17 cellular contexts compared by ENCODE assay signal in the genomic region with DNA sequence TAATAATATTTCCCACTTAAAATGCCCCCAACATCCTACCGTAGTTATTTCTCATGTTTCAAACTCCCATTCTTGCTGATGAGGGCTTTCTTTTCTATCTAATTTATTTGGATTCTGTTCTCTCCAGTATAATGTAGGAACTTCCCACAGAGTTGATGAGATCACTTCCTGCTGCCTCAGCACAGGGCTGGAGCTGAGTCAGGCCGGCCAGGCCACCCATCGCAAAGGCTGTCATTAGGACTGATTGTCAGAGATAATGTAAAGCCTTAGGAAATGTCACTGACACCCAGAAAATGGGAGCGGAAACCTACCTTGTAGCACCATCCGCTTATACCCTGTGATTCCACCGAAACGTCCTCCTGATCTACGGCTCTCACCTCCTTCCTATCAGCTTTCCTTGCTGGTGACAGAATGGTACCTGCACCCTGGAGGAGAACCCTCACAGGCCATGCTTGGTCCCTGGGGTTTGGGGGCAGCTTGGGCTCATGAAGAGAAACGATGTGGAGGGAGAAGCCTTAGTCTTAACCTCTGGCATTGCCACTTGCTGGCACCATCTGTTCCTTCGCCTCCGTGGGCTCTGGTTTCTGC.
A peak's percentile ranks its signal among the peaks of the same experiment; 100 is the strongest.
DNase-seq lines count a peak whose midpoint lies in the region; ATAC-seq and TF ChIP-seq lines count a peak whose summit lies in the region.
"Had no signal": no experiment of that assay in that cellular context is flagged by ENCODE, and none has a peak within 500 bp of the region (broad histone marks: within the 10 kb centered on the region; RNA-seq: fewer than 3 reads in every experiment).

No MANE protein-coding gene starts in this region.

- no peaks in the 10 kb centered on the region for H3K27me3 Mint-ChIP-seq in dendritic cell treated with granulocyte-macrophage colony-stimulating factor and Interleukin-4, amounts not matched to agents 40 ng/mL and 50 ng/mL, for 4 days

- H4K20me1 ChIP-seq in smooth muscle cell (ENCODE audit: low read depth) = no peaks in the 10 kb centered on the region

- H3K27me3 ChIP-seq in smooth muscle cell (ENCODE audit: low read depth) (no peaks in the 10 kb centered on the region), uterus (no peaks in the 10 kb centered on the region)
- H3K27me3 ChIP-seq: heart right ventricle had no signal

- no peaks in the 10 kb centered on the region for H3K79me2 ChIP-seq in smooth muscle cell (ENCODE audit: low read depth)

- H3K4me3 ChIP-seq in smooth muscle cell = no peak overlapping the region
- H3K4me3 ChIP-seq in uterus = no peak overlapping the region
- H3K4me3 ChIP-seq: heart right ventricle, psoas muscle had no signal

- H3K4me1 ChIP-seq in smooth muscle cell (ENCODE audit: low read depth) (no peaks in the 10 kb centered on the region), uterus (no peaks in the 10 kb centered on the region)

- no peak overlapping the region for H3K4me3 Mint-ChIP-seq in dendritic cell treated with granulocyte-macrophage colony-stimulating factor and Interleukin-4, amounts not matched to agents 40 ng/mL and 50 ng/mL, for 4 days
- H3K4me3 Mint-ChIP-seq: activated T-cell treated with anti-CD3 and anti-CD28 coated beads, Interleukin-2, amount 50 U/mL, for 4 hours; CD8-positive, alpha-beta T cell had no signal

- 68% methylated on average over 11 of the region's 11 CpGs for WGBS in smooth muscle cell (ENCODE audit: low lambda C conversion rate)

- no peak for ATAC-seq in GM21786 (IDR thresholded peaks at IDR 0.05; ENCODE audit: unreplicated experiment)
- no peak for ATAC-seq in activated naive CD4-positive, alpha-beta T cell treated with anti-CD3 and anti-CD28 coated beads, Interleukin-2, amount 50 U/mL, for 72 hours
- ATAC-seq: activated T-cell treated with anti-CD3 and anti-CD28 coated beads, Interleukin-2, amount 50 U/mL, for 4 hours; CD8-positive, alpha-beta T cell; psoas muscle had no signal

- H2AFZ ChIP-seq in smooth muscle cell (ENCODE audit: low read depth) = no peak overlapping the region

- H3K36me3 Mint-ChIP-seq in dendritic cell treated with granulocyte-macrophage colony-stimulating factor and Interleukin-4, amounts not matched to agents 40 ng/mL and 50 ng/mL, for 4 days (ENCODE audit: low read depth) = no peaks in the 10 kb centered on the region
- H3K36me3 Mint-ChIP-seq in activated naive CD4-positive, alpha-beta T cell treated with anti-CD3 and anti-CD28 coated beads, Interleukin-2, amount 50 U/mL, for 72 hours = no peaks in the 10 kb centered on the region
- H3K36me3 Mint-ChIP-seq: CD8-positive, alpha-beta T cell had no signal

- H3K9me3 Mint-ChIP-seq in dendritic cell treated with granulocyte-macrophage colony-stimulating factor and Interleukin-4, amounts not matched to agents 40 ng/mL and 50 ng/mL, for 4 days = no peaks in the 10 kb centered on the region
- H3K9me3 Mint-ChIP-seq in activated naive CD4-positive, alpha-beta T cell treated with anti-CD3 and anti-CD28 coated beads, Interleukin-2, amount 50 U/mL, for 72 hours = no peaks in the 10 kb centered on the region
- H3K9me3 Mint-ChIP-seq: activated T-cell treated with anti-CD3 and anti-CD28 coated beads, Interleukin-2, amount 50 U/mL, for 4 hours; CD8-positive, alpha-beta T cell had no signal

- no peaks in the 10 kb centered on the region for H3F3A ChIP-seq in smooth muscle cell (ENCODE audit: low read depth)

- peak overlapping the region; percentile 63 for H3K27ac ChIP-seq in smooth muscle cell (ENCODE audit: low read depth)
- H3K27ac ChIP-seq in uterus = no peak overlapping the region
- H3K27ac ChIP-seq: epithelial cell of prostate, heart right ventricle, psoas muscle had no signal

- no peak overlapping the region for H3K4me2 ChIP-seq in smooth muscle cell

- peak overlapping the region; percentile 63 for H3K27ac Mint-ChIP-seq in dendritic cell treated with granulocyte-macrophage colony-stimulating factor and Interleukin-4, amounts not matched to agents 40 ng/mL and 50 ng/mL, for 4 days
- H3K27ac Mint-ChIP-seq in activated naive CD4-positive, alpha-beta T cell treated with anti-CD3 and anti-CD28 coated beads, Interleukin-2, amount 50 U/mL, for 72 hours = no peak overlapping the region
- H3K27ac Mint-ChIP-seq: CD8-positive, alpha-beta T cell had no signal

- no peak for TF ChIP-seq CTCF in smooth muscle cell (IDR thresholded peaks at IDR 0.05; ENCODE audit: borderline replicate concordance, insufficient read depth, poor library complexity, severe bottlenecking)
- no peak for TF ChIP-seq CTCF in uterus (IDR thresholded peaks at IDR 0.05)

- no peaks in the 10 kb centered on the region for H3K9me3 ChIP-seq in smooth muscle cell (replicated peaks; ENCODE audit: low read depth)
- no peaks in the 10 kb centered on the region for H3K9me3 ChIP-seq in uterus
- H3K9me3 ChIP-seq: heart right ventricle, psoas muscle had no signal

- H3K4me1 Mint-ChIP-seq in dendritic cell treated with granulocyte-macrophage colony-stimulating factor and Interleukin-4, amounts not matched to agents 40 ng/mL and 50 ng/mL, for 4 days (ENCODE audit: low read depth) = peaks cover 30% of the 10 kb centered on the region

- no peak for TF ChIP-seq POLR2A in uterus (IDR thresholded peaks at IDR 0.05)

- no peaks in the 10 kb centered on the region for H3K36me3 ChIP-seq in smooth muscle cell (ENCODE audit: low read depth)
- no peaks in the 10 kb centered on the region for H3K36me3 ChIP-seq in uterus
- H3K36me3 ChIP-seq: heart right ventricle had no signal

- intact Hi-C loops in dendritic cell treated with granulocyte-macrophage colony-stimulating factor and Interleukin-4, amounts not matched to agents 40 ng/mL and 50 ng/mL, for 4 days (cut with micrococcal nuclease) = no loop called here
- intact Hi-C loops in uterus (cut with DNase I; ENCODE audit: low total_unique reads) = no loop called here

- no peak overlapping the region for H3K9ac ChIP-seq in smooth muscle cell (ENCODE audit: low read depth)

- DNase-seq in ELR (ENCODE audit: low read depth) (peak; percentile 5), OCI-M1 (lab: John Stamatoyannopoulos, UW) (peak; percentile 21), smooth muscle cell (lab: John Stamatoyannopoulos, UW; ENCODE audit: unreplicated experiment) (no peak), uterus (no peak)
- DNase-seq in activated naive CD4-positive, alpha-beta T cell treated with anti-CD3 and anti-CD28 coated beads, Interleukin-2, amount 50 U/mL, for 72 hours (ENCODE audit: low spot score in 2 of 2) = no peak
- DNase-seq: activated CD4-positive, alpha-beta T cell treated with anti-CD3 and anti-CD28 coated beads, Interleukin-2, amount 50 U/mL, for 1 hour; activated T-cell treated with anti-CD3 and anti-CD28 coated beads, Interleukin-2, amount 50 U/mL, for 4 hours; CD8-positive, alpha-beta T cell; heart right ventricle; NCI-H1436; NCI-H524 treated with DMSO at 0.1 percent for 48 hours; psoas muscle; RPMI8226; T-helper 2 cell had no signal

Comparison
In these comparisons a context has a peak if more than half of its experiments do, and no peak if none do; other contexts are left out.
1. DNase-seq: peak in ELR (single experiment) and OCI-M1 (single experiment); none in smooth muscle cell (single experiment), uterus (0 of 2) and activated naive CD4-positive, alpha-beta T cell treated with anti-CD3 and anti-CD28 coated beads, Interleukin-2, amount 50 U/mL, for 72 hours (0 of 2).